In the genomic region with DNA sequence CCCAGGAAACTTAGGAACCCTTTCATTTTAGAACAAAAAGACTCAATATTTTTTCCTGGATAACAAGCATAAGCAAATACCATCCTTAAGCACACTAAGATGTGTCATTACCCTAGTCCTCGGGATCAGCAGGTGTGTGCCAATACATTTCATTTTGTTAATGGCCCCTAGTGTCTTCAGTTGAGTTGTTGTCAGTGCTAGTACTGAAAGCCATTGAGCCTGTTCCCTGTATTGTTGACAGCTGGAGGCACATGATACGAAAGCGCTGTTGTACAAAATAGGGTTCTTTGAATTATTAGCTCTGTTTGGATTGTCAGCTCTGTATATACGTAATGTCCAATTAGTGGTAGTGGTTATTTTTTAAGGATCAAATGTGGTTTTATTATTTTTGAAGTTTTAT, we compare ENCODE assay signal across 22 cellular contexts. TPM values are rescaled to one million over a fixed set of nuclear protein-coding genes. Genes with fewer than 3 reads are reported as not detected.
A peak's percentile ranks its signal among the peaks of the same experiment; 100 is the strongest.
DNase-seq lines count a peak whose midpoint lies in the region; ATAC-seq, FAIRE-seq and TF ChIP-seq lines count a peak whose summit lies in the region.
"Had no signal": no experiment of that assay in that cellular context is flagged by ENCODE, and none has a peak within 500 bp of the region (broad histone marks: within the 10 kb centered on the region; RNA-seq: fewer than 3 reads in every experiment).

No MANE protein-coding gene starts in this region.

- no peak overlapping the region for H2AFZ ChIP-seq in K562 (ENCODE audit: low read depth, low read length)
- H2AFZ ChIP-seq: parathyroid adenoma had no signal

- H3K4me2 ChIP-seq in K562 (ENCODE audit: insufficient read depth, low read length): no peak overlapping the region

- TF ChIP-seq RAD21 in K562 (CRISPR knock-in tag; conservative IDR thresholded peaks at IDR 0.05 in 1 of 2, IDR thresholded peaks at IDR 0.05 in 1 of 2): no peak

- DNase-seq in Right ventricle myocardium superior: no peak
- DNase-seq in left ventricle myocardium inferior: no peak
- peak; percentile 29 for DNase-seq in NCI-H2029 treated with DMSO at 0.1 percent for 48 hours (lab: John Stamatoyannopoulos, UW)
- DNase-seq in K562 (ENCODE audit: extremely low read depth in 1 of 4, low spot score in 3 of 4): no peak
- DNase-seq in putamen (ENCODE audit: low spot score): peak; percentile 49
- DNase-seq in DMS 273 treated with DMSO at 0.1 percent for 48 hours (lab: John Stamatoyannopoulos, UW): no peak
- DNase-seq in MCF 10A (ENCODE audit: unreplicated experiment): no peak
- DNase-seq: activated CD4-positive, CD25-positive, alpha-beta regulatory T cell treated with anti-CD3 and anti-CD28 coated beads, Interleukin-2, amount 50 U/mL, for 72 hours; activated CD8-positive, alpha-beta memory T cell treated with anti-CD3 and anti-CD28 coated beads for 24 hours; activated naive CD4-positive, alpha-beta T cell treated with Interleukin-2 at 50 U/mL for 16 hours; activated T-cell treated with anti-CD3 and anti-CD28 coated beads, Interleukin-2, amount 50 U/mL, for 4 hours; foreskin fibroblast; KG1; kidney glomerular epithelial cell; MV-4-11; thyroid gland had no signal

- H3K79me2 ChIP-seq in K562 (ENCODE audit: control insufficient read depth, insufficient read depth, low read length): peaks cover 92% of the 10 kb centered on the region

- H3K4me1 Mint-ChIP-seq in MCF 10A (ENCODE audit: insufficient read depth, unreplicated experiment): no peaks in the 10 kb centered on the region
- H3K4me1 Mint-ChIP-seq: stimulated activated memory B cell treated with anti-CD40 and anti-IgM and Interleukin-4, amounts not matched to agents 10 μg/mL and 1 μg/mL and 100 μg/mL, for 72 hours had no signal

- no peak for TF ChIP-seq POLR2A in K562 (conservative IDR thresholded peaks at IDR 0.05)

- WGBS in K562 (ENCODE audit: insufficient coverage, low coverage, missing lambda C conversion rate): 90% methylated on average over 4 of the region's 4 CpGs

- in situ Hi-C loops in K562 (cut with MboI): no loop called here

- no peak for FAIRE-seq in K562 (lab: Jason Lieb, UNC)
- FAIRE-seq: H1 had no signal

- no peak overlapping the region for H3K27ac ChIP-seq in left ventricle myocardium inferior (replicated peaks)
- H3K27ac ChIP-seq in K562 (ENCODE audit: extremely low read depth, low read depth, low read length): peak overlapping the region; percentile 30; the same call in 1 of the 3 replicates
- H3K27ac ChIP-seq: epithelial cell of prostate, parathyroid adenoma, thyroid gland had no signal

- no peaks in the 10 kb centered on the region for H3K27me3 Mint-ChIP-seq in MCF 10A (ENCODE audit: insufficient read depth, unreplicated experiment)
- H3K27me3 Mint-ChIP-seq: natural killer cell treated with Interleukin-12 subunit alpha and Interleukin-12 subunit beta and Interleukin-15 and Interleukin-18, amount 100 ng/mL, for 72 hours; stimulated activated memory B cell treated with anti-CD40 and anti-IgM and Interleukin-4, amounts not matched to agents 10 μg/mL and 1 μg/mL and 100 μg/mL, for 72 hours had no signal

- peaks cover 74% of the 10 kb centered on the region for H3K36me3 Mint-ChIP-seq in MCF 10A (ENCODE audit: insufficient read depth, unreplicated experiment)

- H3K4me1 ChIP-seq in left ventricle myocardium inferior: peaks cover 18% of the 10 kb centered on the region
- H3K4me1 ChIP-seq in K562 (replicated peaks in 1 of 2; ENCODE audit: control insufficient read depth in 2 of 2, insufficient read depth in 2 of 2, low read length in 2 of 2): peaks cover 0 to 3% of the 10 kb centered on the region in 2 experiments; a peak in 2 of 5 replicates
- H3K4me1 ChIP-seq: parathyroid adenoma, thyroid gland had no signal

- H3K4me3 ChIP-seq in left ventricle myocardium inferior (no peak overlapping the region), K562 (no peak overlapping the region)
- H3K4me3 ChIP-seq: thyroid gland had no signal

- H4K20me1 ChIP-seq in K562 (replicated peaks; ENCODE audit: control insufficient read depth, insufficient read depth, low read length): no peaks in the 10 kb centered on the region

- H3K9me3 Mint-ChIP-seq in MCF 10A (ENCODE audit: unreplicated experiment): no peaks in the 10 kb centered on the region
- H3K9me3 Mint-ChIP-seq: activated T-cell treated with anti-CD3 and anti-CD28 coated beads, Interleukin-2, amount 50 U/mL, for 4 hours; natural killer cell treated with Interleukin-12 subunit alpha and Interleukin-12 subunit beta and Interleukin-15 and Interleukin-18, amount 100 ng/mL, for 72 hours; stimulated activated memory B cell treated with anti-CD40 and anti-IgM and Interleukin-4, amounts not matched to agents 10 μg/mL and 1 μg/mL and 100 μg/mL, for 72 hours had no signal

- no peak overlapping the region for H3K9ac ChIP-seq in K562 (ENCODE audit: insufficient read depth in 1 of 2, low read depth in 2 of 2, low read length in 2 of 2)
- H3K9ac ChIP-seq: parathyroid adenoma had no signal

- no peak for TF ChIP-seq EP300 in K562 (IDR thresholded peaks at IDR 0.05; ENCODE audit: low read length)

- H3K36me3 ChIP-seq in left ventricle myocardium inferior (peaks cover 78% of the 10 kb centered on the region), K562 (ENCODE audit: control insufficient read depth, insufficient read depth, low read length) (peaks cover 96% of the 10 kb centered on the region)

- H3K9me3 ChIP-seq in left ventricle myocardium inferior (replicated peaks) (no peaks in the 10 kb centered on the region), K562 (replicated peaks; ENCODE audit: control insufficient read depth, insufficient read depth, low read depth, low read length) (no peaks in the 10 kb centered on the region)
- H3K9me3 ChIP-seq: thyroid gland had no signal

- CTCF ChIA-PET in K562 (lab: Yijun Ruan, JAX; ENCODE audit: low intra/inter-chr PET ratio) (no interaction called here), MCF 10A (lab: Yijun Ruan, JAX) (no interaction called here)

- H3K27me3 ChIP-seq in left ventricle myocardium inferior (ENCODE audit: low read depth) (no peaks in the 10 kb centered on the region), K562 (ENCODE audit: control insufficient read depth in 2 of 2, insufficient read depth in 2 of 2, low read length in 2 of 2) (no peaks in the 10 kb centered on the region)
- H3K27me3 ChIP-seq: thyroid gland had no signal

- no peaks in the 10 kb centered on the region for H3K9me1 ChIP-seq in K562 (ENCODE audit: control insufficient read depth, insufficient read depth, low read length)

- peak; percentile 65 for ATAC-seq in Right ventricle myocardium superior (ENCODE audit: poor library complexity)
- no peak; the same call in 2 of the 3 replicates for ATAC-seq in K562
- no peak for ATAC-seq in GM19023 (IDR thresholded peaks at IDR 0.05; ENCODE audit: unreplicated experiment)
- ATAC-seq: activated T-cell treated with anti-CD3 and anti-CD28 coated beads, Interleukin-2, amount 50 U/mL, for 4 hours; natural killer cell treated with Interleukin-12 subunit alpha and Interleukin-12 subunit beta and Interleukin-15 and Interleukin-18, amount 100 ng/mL, for 72 hours; stimulated activated memory B cell treated with anti-CD40 and anti-IgM and Interleukin-4, amounts not matched to agents 10 μg/mL and 1 μg/mL and 100 μg/mL, for 72 hours had no signal

- no peak overlapping the region for H3K27ac Mint-ChIP-seq in MCF 10A (ENCODE audit: low read depth, unreplicated experiment)
- H3K27ac Mint-ChIP-seq: natural killer cell treated with Interleukin-12 subunit alpha and Interleukin-12 subunit beta and Interleukin-15 and Interleukin-18, amount 100 ng/mL, for 72 hours; stimulated activated memory B cell treated with anti-CD40 and anti-IgM and Interleukin-4, amounts not matched to agents 10 μg/mL and 1 μg/mL and 100 μg/mL, for 72 hours had no signal

- no peak for TF ChIP-seq CTCF in left ventricle myocardium inferior (IDR thresholded peaks at IDR 0.05; ENCODE audit: borderline replicate concordance)
- no peak for TF ChIP-seq CTCF in K562 (IDR thresholded peaks at IDR 0.05 in 2 of 3, conservative IDR thresholded peaks at IDR 0.05 in 1 of 3; ENCODE audit: insufficient read depth in 2 of 3, low read depth in 1 of 3, low read length in 3 of 3)
- TF ChIP-seq CTCF in MCF 10A (IDR thresholded peaks at IDR 0.05; ENCODE audit: unreplicated experiment): no peak

- BruUV-seq in K562 (replicated peaks; lab: Mats Ljungman, UMichigan) (no TSS peak), MCF 10A (replicated peaks; lab: Mats Ljungman, UMichigan) (no TSS peak)

- intact Hi-C loops in Right ventricle myocardium superior (cut with DNase I): no loop called here
- intact Hi-C loops in left ventricle myocardium inferior (cut with micrococcal nuclease): no loop called here
- intact Hi-C loops in K562 (cut with micrococcal nuclease): no loop called here
- intact Hi-C loops in MCF 10A (cut with micrococcal nuclease): no loop called here

- H3K4me3 Mint-ChIP-seq in MCF 10A (ENCODE audit: unreplicated experiment): no peak overlapping the region
- H3K4me3 Mint-ChIP-seq: activated T-cell treated with anti-CD3 and anti-CD28 coated beads, Interleukin-2, amount 50 U/mL, for 4 hours; natural killer cell treated with Interleukin-12 subunit alpha and Interleukin-12 subunit beta and Interleukin-15 and Interleukin-18, amount 100 ng/mL, for 72 hours; stimulated activated memory B cell treated with anti-CD40 and anti-IgM and Interleukin-4, amounts not matched to agents 10 μg/mL and 1 μg/mL and 100 μg/mL, for 72 hours had no signal

- POLR2A ChIA-PET in K562 (lab: Yijun Ruan, JAX) (interaction anchor here (0.7 to 2.4 kb wide), 6 partner anchors 9 to 140 kb away, joined by 3 to 10 read pairs (median 4); no protein-coding TSS in a partner anchor), MCF 10A (lab: Yijun Ruan, JAX) (interaction anchor here (0.7 to 2.1 kb wide), 3 partner anchors 28 to 157 kb away, joined by 3 to 13 read pairs (median 5); a partner anchor contains a TSS)

RNA-seq across cellular contexts. Expression of a gene that starts 29.5 kb away (rescaled TPM):
- total RNA-seq in Right ventricle myocardium superior (189 TPM), left ventricle myocardium inferior (208 TPM), K562 (2014; rRNA removed) (516 and 526 TPM in 2 replicates), K562 (2014; rRNA removed; fragmentation: Illumina TruSeq; extraction: Trizol) (624 and 729 TPM in 2 replicates), K562 (2015; rRNA removed; fragmentation: Illumina TruSeq; extraction: Trizol) (726 and 732 TPM in 2 replicates), K562 (2021) (504 and 509 TPM in 2 replicates), MCF 10A (2022) (247 and 286 TPM in 2 replicates)
- total RNA-seq in K562 (2011; cell fraction: chromatin; rRNA removed; ENCODE audit: low replicate concordance): 131 and 315 TPM in 2 replicates
- total RNA-seq in K562 (2011; cell fraction: nucleolus; rRNA removed): 118 and 122 TPM in 2 replicates
- 147 and 249 TPM in 2 replicates for total RNA-seq in K562 (2011; cell fraction: nucleoplasm; rRNA removed)
- polyA plus RNA-seq in K562 (2011; rRNA removed) (544 and 809 TPM in 2 replicates), K562 (2014; fragmentation: Illumina TruSeq; extraction: Trizol) (790 and 902 TPM in 2 replicates), K562 (2014; fragmentation: Nextera tagmentation; extraction: Ambion mirVana) (100 to 1,000 TPM; 219 to 224 TPM), K562 (2014; rRNA removed) (455 and 489 TPM in 2 replicates)
- 202 and 314 TPM in 2 replicates for polyA plus RNA-seq in K562 (2011; cell fraction: cytosol; rRNA removed)
- 169 and 199 TPM in 2 replicates for polyA plus RNA-seq in K562 (2011; cell fraction: nucleus; rRNA removed)
- polyA plus RNA-seq in K562 (2012): 376 and 498 TPM in 2 replicates
- polyA minus RNA-seq in K562 (2011; rRNA and poly(A)+ RNA removed): 866 and 913 TPM in 2 replicates
- 292 and 382 TPM in 2 replicates for polyA minus RNA-seq in K562 (2011; cell fraction: cytosol; rRNA and poly(A)+ RNA removed)
- 176 and 203 TPM in 2 replicates for polyA minus RNA-seq in K562 (2011; cell fraction: nucleus; rRNA and poly(A)+ RNA removed)

RNA-seq across cellular contexts. Expression of a gene that starts 57.5 kb away (rescaled TPM):
- total RNA-seq in Right ventricle myocardium superior (not detected), left ventricle myocardium inferior (not detected), K562 (2014; rRNA removed) (1.3 TPM in 2 replicates), K562 (2014; rRNA removed; fragmentation: Illumina TruSeq; extraction: Trizol) (1.6 and 1.7 TPM in 2 replicates), K562 (2015; rRNA removed; fragmentation: Illumina TruSeq; extraction: Trizol) (2.3 and 2.5 TPM in 2 replicates), K562 (2021) (2.0 and 3.8 TPM in 2 replicates), MCF 10A (2022) (not detected in 2 replicates)
- total RNA-seq in K562 (2011; cell fraction: chromatin; rRNA removed; ENCODE audit: low replicate concordance): 2.8 and 4.0 TPM in 2 replicates
- total RNA-seq in K562 (2011; cell fraction: nucleolus; rRNA removed): 1.7 and 2.8 TPM in 2 replicates
- 2.3 and 2.6 TPM in 2 replicates for total RNA-seq in K562 (2011; cell fraction: nucleoplasm; rRNA removed)
- polyA plus RNA-seq in K562 (2011; rRNA removed) (0.79 and 2.3 TPM in 2 replicates), K562 (2014; fragmentation: Illumina TruSeq; extraction: Trizol) (4.8 and 4.9 TPM in 2 replicates), K562 (2014; fragmentation: Nextera tagmentation; extraction: Ambion mirVana) (1 to 10 TPM; 1.2 to 2.3 TPM), K562 (2014; rRNA removed) (1.4 and 2.5 TPM in 2 replicates)
- polyA plus RNA-seq in K562 (2011; cell fraction: cytosol; rRNA removed): 0.55 and 2.2 TPM in 2 replicates
- polyA plus RNA-seq in K562 (2011; cell fraction: nucleus; rRNA removed): 0.83 and 4.6 TPM in 2 replicates
- polyA plus RNA-seq in K562 (2012): 1.5 and 3.3 TPM in 2 replicates
- polyA minus RNA-seq in K562 (2011; rRNA and poly(A)+ RNA removed): 2.8 and 5.4 TPM in 2 replicates
- 0.73 and 3.0 TPM in 2 replicates for polyA minus RNA-seq in K562 (2011; cell fraction: cytosol; rRNA and poly(A)+ RNA removed)
- 1.8 and 4.7 TPM in 2 replicates for polyA minus RNA-seq in K562 (2011; cell fraction: nucleus; rRNA and poly(A)+ RNA removed)
- total RNA-seq: activated T-cell treated with anti-CD3 and anti-CD28 coated beads, Interleukin-2, amount 50 U/mL, for 4 hours; natural killer cell treated with Interleukin-12 subunit alpha and Interleukin-12 subunit beta and Interleukin-15 and Interleukin-18, amount 100 ng/mL, for 72 hours; thyroid gland had no signal
- polyA plus RNA-seq: H1 had no signal

Comparison
In these comparisons a context has a peak if more than half of its experiments do, and no peak if none do; other contexts are left out.
1. DNase-seq: peak in NCI-H2029 treated with DMSO at 0.1 percent for 48 hours (single experiment) and putamen (single experiment); none in Right ventricle myocardium superior (single experiment), left ventricle myocardium inferior (single experiment), K562 (0 of 4), DMS 273 treated with DMSO at 0.1 percent for 48 hours (single experiment) and MCF 10A (single experiment).